Comparison of ENCODE assay signal across 8 cellular contexts in genomic region chr6:63598251-63599036, GRCh38. TPM values are rescaled to one million over a fixed set of nuclear protein-coding genes. Genes with fewer than 3 reads are reported as not detected.
DNase-seq lines count a peak whose midpoint lies in the region; ATAC-seq and TF ChIP-seq lines count a peak whose summit lies in the region.

No MANE protein-coding gene starts in this region.

- DNase-seq in GF-D8 (lab: John Stamatoyannopoulos, UW): peak; percentile 12
- peak; percentile 75 to 82 for DNase-seq in HAP-1 (ENCODE audit: low spot score in 2 of 2)
- DNase-seq in SHP77 treated with DMSO at 0.1 percent for 48 hours (lab: John Stamatoyannopoulos, UW): peak; percentile 79
- DNase-seq in activated naive CD4-positive, alpha-beta T cell treated with Interleukin-2 at 50 U/mL for 16 hours: peak; percentile 76
- DNase-seq in globus pallidus (ENCODE audit: low spot score): peak; percentile 84
- no peak for DNase-seq in omental fat pad (ENCODE audit: low spot score)
- DNase-seq in thyroid gland: peak; percentile 68 to 74

- H4K20me1 ChIP-seq in Loucy (ENCODE audit: insufficient read depth, low read length, poor library complexity, severe bottlenecking): no peaks in the 10 kb centered on the region

- peak; percentile 92 for TF ChIP-seq CTCF in Loucy (conservative IDR thresholded peaks at IDR 0.05; ENCODE audit: low read length)
- peak in 1 of 3 donors; percentile 67 for TF ChIP-seq CTCF in omental fat pad (IDR thresholded peaks at IDR 0.05)
- TF ChIP-seq CTCF in thyroid gland (IDR thresholded peaks at IDR 0.05): peak; percentile 33 to 92 (median 84)

- ATAC-seq in omental fat pad (ENCODE audit: low FRiP score): peak; percentile 83

- H3K79me2 ChIP-seq in Loucy (ENCODE audit: insufficient read depth, low read length): no peaks in the 10 kb centered on the region

- H3K4me1 ChIP-seq in HAP-1 (peaks cover 7% of the 10 kb centered on the region), Loucy (ENCODE audit: insufficient read depth, low read length, poor library complexity, severe bottlenecking) (peaks cover 8% of the 10 kb centered on the region), thyroid gland (peaks cover 0 to 6% of the 10 kb centered on the region in 2 donors)

- no peaks in the 10 kb centered on the region for H3K9me2 ChIP-seq in Loucy (replicated peaks; ENCODE audit: low read depth, low read length)

- H3K36me3 ChIP-seq in HAP-1 (replicated peaks): no peaks in the 10 kb centered on the region
- no peaks in the 10 kb centered on the region for H3K36me3 ChIP-seq in Loucy (ENCODE audit: insufficient read depth, low read length)
- H3K36me3 ChIP-seq in thyroid gland: no peaks in the 10 kb centered on the region

- H3K4me3 ChIP-seq in HAP-1 (peak overlapping the region; percentile 31), Loucy (ENCODE audit: low read length, poor library complexity, severe bottlenecking) (peak overlapping the region; percentile 72), thyroid gland (replicated peaks in 1 of 3) (peak overlapping the region in 2 of 3 donors; percentile 19 to 31)

- peak overlapping the region; percentile 92 for H2AFZ ChIP-seq in Loucy (ENCODE audit: low read length)

- in situ Hi-C loops in HAP-1 (cut with MboI; ENCODE audit: low sequenced_read_pairs): loop anchor here (10.0 kb wide), 1 partner anchor 46 kb away; no protein-coding TSS in a partner anchor

- no peak overlapping the region for H3K27ac ChIP-seq in thyroid gland

- no peak for TF ChIP-seq POLR2A in thyroid gland (IDR thresholded peaks at IDR 0.05)

- H3F3A ChIP-seq in Loucy (ENCODE audit: low read depth): no peaks in the 10 kb centered on the region

- intact Hi-C loops in thyroid gland (cut with DNase I): loop anchor here (2.0 kb wide), 1 partner anchor 166 kb away; no protein-coding TSS in a partner anchor

- H3K9me3 ChIP-seq in HAP-1 (no peaks in the 10 kb centered on the region), Loucy (ENCODE audit: insufficient read depth, low read depth, low read length) (no peaks in the 10 kb centered on the region), thyroid gland (no peaks in the 10 kb centered on the region)

- WGBS in thyroid gland, 2 donors: 5% methylated on average over 21 of the region's 21 CpGs

- H3K9ac ChIP-seq in Loucy (ENCODE audit: low read depth, low read length, poor library complexity, severe bottlenecking): peak overlapping the region; percentile 48

- no peaks in the 10 kb centered on the region for H3K27me3 ChIP-seq in HAP-1 (ENCODE audit: low read depth)
- no peaks in the 10 kb centered on the region for H3K27me3 ChIP-seq in Loucy (ENCODE audit: insufficient read depth, low read length, poor library complexity, severe bottlenecking)
- no peaks in the 10 kb centered on the region for H3K27me3 ChIP-seq in thyroid gland

- H3K4me2 ChIP-seq in Loucy (ENCODE audit: low read depth, low read length, poor library complexity, severe bottlenecking): peak overlapping the region; percentile 78

RNA-seq across cellular contexts. Expression of gene PTP4A1, which starts 26.2 kb away (rescaled TPM):
- total RNA-seq in omental fat pad (10 to 100 TPM; 24.7 to 43.6 (median 33.8) TPM), thyroid gland (10 to 100 TPM; 28.3 to 56.8 (median 33.2) TPM)

RNA-seq across cellular contexts. Expression of gene PHF3, which starts 37.2 kb away (rescaled TPM):
- 10 to 100 TPM; 37.7 to 68.9 (median 58.4) TPM for total RNA-seq in omental fat pad
- 100 to 1,000 TPM in 1 of 4 donors, 10 to 100 TPM in 3; 74.4 to 114 (median 89.6) TPM for total RNA-seq in thyroid gland
